Comparison of ENCODE assay signal across 26 cellular contexts in genomic region chr1:213733708-213734107, GRCh38.
DNase-seq lines count a peak whose midpoint lies in the region; ATAC-seq, FAIRE-seq and TF ChIP-seq lines count a peak whose summit lies in the region.
"Had no signal": no experiment of that assay in that cellular context is flagged by ENCODE, and none has a peak within 500 bp of the region (broad histone marks: within the 10 kb centered on the region; RNA-seq: fewer than 3 reads in every experiment).

No MANE protein-coding gene starts in this region.

- DNase-seq in body of pancreas (no peak), HepG2 (ENCODE audit: low spot score) (peak; percentile 85), lower lobe of right lung (no peak), NCI-H526 treated with DMSO at 0.1 percent for 48 hours (lab: John Stamatoyannopoulos, UW) (no peak), nephron progenitor cell (no peak)
- DNase-seq: 8988T; ACHN; AML-193; BE2C; CD4-positive, alpha-beta T cell; CD8-positive, alpha-beta memory T cell; DMS 273 treated with DMSO at 0.1 percent for 48 hours; DMS79; EL; GDM1; H9 had no signal

- CTCF ChIA-PET in HepG2 (lab: Yijun Ruan, JAX; ENCODE audit: low intra/inter-chr PET ratio, low total read pairs) = no interaction called here

- H3K4me3 ChIP-seq in body of pancreas (no peak overlapping the region), HepG2 (replicated peaks in 1 of 3; ENCODE audit: insufficient read depth in 1 of 3, low read depth in 2 of 3, low read length in 3 of 3) (no peak overlapping the region), lower lobe of right lung (no peak overlapping the region)
- H3K4me3 ChIP-seq: A549; BLaER1 treated with 17β-estradiol and CSF1 and Interleukin-3, amounts not matched to agents 10 nM and 100 nM; GM12878; GM23338 had no signal

- no peak for FAIRE-seq in HepG2 (lab: Jason Lieb, UNC)
- FAIRE-seq: A549, D721Med, GM12878, GM19239 had no signal

- no peak overlapping the region for H3K9ac ChIP-seq in HepG2 (ENCODE audit: insufficient read depth, low read depth, low read length)
- H3K9ac ChIP-seq: BLaER1 treated with 17β-estradiol and CSF1 and Interleukin-3, amounts not matched to agents 10 nM and 100 nM had no signal

- peaks cover 3% of the 10 kb centered on the region for H3K27me3 Mint-ChIP-seq in nephron progenitor cell (ENCODE audit: low read depth, poor library complexity)
- H3K27me3 Mint-ChIP-seq: CD4-positive, alpha-beta T cell had no signal

- H4K20me1 ChIP-seq in HepG2 (ENCODE audit: insufficient read depth, low read length) = no peaks in the 10 kb centered on the region
- H4K20me1 ChIP-seq: BLaER1 treated with 17β-estradiol and CSF1 and Interleukin-3, amounts not matched to agents 10 nM and 100 nM had no signal

- H3K27ac Mint-ChIP-seq in nephron progenitor cell = no peak overlapping the region
- H3K27ac Mint-ChIP-seq: CD14-positive monocyte; CD4-positive, alpha-beta T cell; CD8-positive, alpha-beta memory T cell; GM23338; H9 had no signal

- 23 to 48% methylated on average over 1 of the region's 1 CpG for WGBS in body of pancreas, 2 donors
- WGBS in HepG2 (ENCODE audit: low lambda C conversion rate) = 8% methylated on average over 1 of the region's 1 CpG

- peaks cover 17% of the 10 kb centered on the region for H3K9me3 Mint-ChIP-seq in nephron progenitor cell

- H3K4me2 ChIP-seq in HepG2 (ENCODE audit: low read depth, low read length) = peak overlapping the region; percentile 53
- H3K4me2 ChIP-seq: A549; BLaER1 treated with 17β-estradiol and CSF1 and Interleukin-3, amounts not matched to agents 10 nM and 100 nM; GM23338 had no signal

- H3K27ac ChIP-seq in body of pancreas (no peak overlapping the region), HepG2 (ENCODE audit: extremely low read length, insufficient read depth, low read length) (peak overlapping the region; percentile 34), lower lobe of right lung (no peak overlapping the region)
- H3K27ac ChIP-seq: A549; BLaER1 treated with 17β-estradiol and CSF1 and Interleukin-3, amounts not matched to agents 10 nM and 100 nM had no signal

- ATAC-seq in body of pancreas (peak; percentile 55), HepG2 (peak; percentile 76), lower lobe of right lung (peak; percentile 67 to 82), HG02870 (IDR thresholded peaks at IDR 0.05; ENCODE audit: unreplicated experiment) (no peak), GM21367 (IDR thresholded peaks at IDR 0.05; ENCODE audit: unreplicated experiment) (no peak)
- ATAC-seq: A549, GM12878, GM23338, HCT116 had no signal

- intact Hi-C loops in body of pancreas (cut with DNase I) = no loop called here
- intact Hi-C loops in HepG2 (cut with micrococcal nuclease; ENCODE audit: unreplicated experiment) = loop anchor here (10.0 kb wide), 1 partner anchor 359 kb away; no protein-coding TSS in a partner anchor
- intact Hi-C loops in lower lobe of right lung (cut with DNase I) = no loop called here

- POLR2A ChIA-PET in HepG2 (lab: Yijun Ruan, JAX) = interaction anchor here (1.4 kb wide), 1 partner anchor 58 kb away, joined by 3 read pairs; no protein-coding TSS in a partner anchor

- no TSS peak for BruUV-seq in HepG2 (replicated peaks; lab: Mats Ljungman, UMichigan)

- no peaks in the 10 kb centered on the region for H3K79me2 ChIP-seq in HepG2 (ENCODE audit: insufficient read depth, low read length)

- H3K36me3 ChIP-seq in body of pancreas (replicated peaks in 1 of 2; ENCODE audit: insufficient read depth in 1 of 2, low read depth in 2 of 2) = no peaks in the 10 kb centered on the region
- H3K36me3 ChIP-seq in HepG2 (replicated peaks in 1 of 2; ENCODE audit: control insufficient read depth in 1 of 2, insufficient read depth in 2 of 2, low read length in 2 of 2) = no peaks in the 10 kb centered on the region
- H3K36me3 ChIP-seq in lower lobe of right lung = no peaks in the 10 kb centered on the region
- H3K36me3 ChIP-seq: BE2C; BLaER1 treated with 17β-estradiol and CSF1 and Interleukin-3, amounts not matched to agents 10 nM and 100 nM had no signal

- H3K4me3 Mint-ChIP-seq in nephron progenitor cell = no peak overlapping the region
- H3K4me3 Mint-ChIP-seq: CD14-positive monocyte; CD4-positive, alpha-beta T cell; CD8-positive, alpha-beta memory T cell; GM23338; H9 had no signal

- H2AFZ ChIP-seq in HepG2 (ENCODE audit: low read length) = no peak overlapping the region
- H2AFZ ChIP-seq: GM23338 had no signal

- H3K9me3 ChIP-seq in body of pancreas (no peaks in the 10 kb centered on the region), HepG2 (ENCODE audit: low read length) (peaks cover 4% of the 10 kb centered on the region; the same call in 1 of the 2 replicates), lower lobe of right lung (no peaks in the 10 kb centered on the region)
- H3K9me3 ChIP-seq: A549, BE2C had no signal

- H3K4me1 Mint-ChIP-seq in nephron progenitor cell = peaks cover 3% of the 10 kb centered on the region
- H3K4me1 Mint-ChIP-seq: CD14-positive monocyte; CD8-positive, alpha-beta memory T cell; GM23338; H9 had no signal

- TF ChIP-seq EP300 in HepG2 (IDR thresholded peaks at IDR 0.05; ENCODE audit: low read depth in 2 of 2, low read length in 2 of 2) (peak in 1 of 2 experiments; percentile 89; a peak in 2 of 4 replicates), HepG2 (CRISPR knock-in tag; IDR thresholded peaks at IDR 0.05; ENCODE audit: borderline replicate concordance) (peak; percentile 44; the same call in 1 of the 2 replicates)

- no peak for TF ChIP-seq RAD21 in HepG2 (CRISPR knock-in tag; IDR thresholded peaks at IDR 0.05)

- H3K27me3 ChIP-seq in body of pancreas (no peaks in the 10 kb centered on the region), HepG2 (ENCODE audit: control insufficient read depth in 1 of 2, insufficient read depth in 2 of 2, low read length in 2 of 2) (no peaks in the 10 kb centered on the region), lower lobe of right lung (ENCODE audit: low read depth) (no peaks in the 10 kb centered on the region)
- H3K27me3 ChIP-seq: BE2C; BLaER1 treated with 17β-estradiol and CSF1 and Interleukin-3, amounts not matched to agents 10 nM and 100 nM had no signal

- TF ChIP-seq CTCF in body of pancreas (IDR thresholded peaks at IDR 0.05) = no peak
- no peak for TF ChIP-seq CTCF in HepG2 (CRISPR knock-in tag; IDR thresholded peaks at IDR 0.05)
- no peak for TF ChIP-seq CTCF in lower lobe of right lung (IDR thresholded peaks at IDR 0.05)
- TF ChIP-seq CTCF in nephron progenitor cell (IDR thresholded peaks at IDR 0.05) = no peak

- H3K4me1 ChIP-seq in body of pancreas (peaks cover 27% of the 10 kb centered on the region), HepG2 (ENCODE audit: insufficient read depth, low read length) (peaks cover 74% of the 10 kb centered on the region), lower lobe of right lung (no peaks in the 10 kb centered on the region)
- H3K4me1 ChIP-seq: A549; BLaER1 treated with 17β-estradiol and CSF1 and Interleukin-3, amounts not matched to agents 10 nM and 100 nM had no signal

- TF ChIP-seq POLR2A in body of pancreas (IDR thresholded peaks at IDR 0.05) = no peak
- no peak for TF ChIP-seq POLR2A in HepG2 (IDR thresholded peaks at IDR 0.05; ENCODE audit: insufficient read depth in 1 of 2, low read depth in 2 of 2, low read length in 2 of 2)

- in situ Hi-C loops in HepG2 (cut with HindIII; ENCODE audit: extremely low pct_ligation_motif_present, low pct_unique_long_range_greater_than_20kb) = no loop called here

- H3K36me3 Mint-ChIP-seq in nephron progenitor cell (ENCODE audit: low read depth) = peaks cover 9% of the 10 kb centered on the region
- H3K36me3 Mint-ChIP-seq: CD14-positive monocyte; CD8-positive, alpha-beta memory T cell had no signal

TF ChIP-seq in HepG2, 621 proteins besides CTCF, POLR2A, EP300 and RAD21 (continues in another document):
- TF ChIP-seq TARDBP (CRISPR knock-in tag; IDR thresholded peaks at IDR 0.05) (peak; percentile 54; the same call in 1 of the 2 replicates), SATB2 (CRISPR knock-in tag; IDR thresholded peaks at IDR 0.05) (peak; percentile 86), KAT8 (CRISPR knock-in tag; IDR thresholded peaks at IDR 0.05) (peak; percentile 75), HDAC2 (CRISPR knock-in tag; IDR thresholded peaks at IDR 0.05) (peak; percentile 76), SIX1 (CRISPR knock-in tag; IDR thresholded peaks at IDR 0.05; ENCODE audit: borderline replicate concordance) (0 out of 2 replicates have a peak, but pooled peaks have one; percentile 36), RXRB (CRISPR knock-in tag; IDR thresholded peaks at IDR 0.05; ENCODE audit: borderline replicate concordance) (peak; percentile 66), ISL2 (CRISPR knock-in tag; IDR thresholded peaks at IDR 0.05) (peak; percentile 95), SALL1 (CRISPR knock-in tag; IDR thresholded peaks at IDR 0.05) (peak; percentile 16; the same call in 1 of the 2 replicates), THRA (CRISPR knock-in tag; IDR thresholded peaks at IDR 0.05; ENCODE audit: borderline replicate concordance) (peak; percentile 36; the same call in 1 of the 2 replicates), STAG1 (CRISPR knock-in tag; IDR thresholded peaks at IDR 0.05) (peak; percentile 16; the same call in 1 of the 2 replicates), ZBTB34 (CRISPR knock-in tag; IDR thresholded peaks at IDR 0.05) (peak; percentile 42; the same call in 1 of the 2 replicates)

Comparison
In these comparisons a context has a peak if more than half of its experiments do, and no peak if none do; other contexts are left out.
1. ATAC-seq: peak in body of pancreas (single experiment), HepG2 (single experiment) and lower lobe of right lung (2 of 2); none in HG02870 (single experiment) and GM21367 (single experiment).